ENCODE assay signal across 19 cellular contexts in the genomic region with DNA sequence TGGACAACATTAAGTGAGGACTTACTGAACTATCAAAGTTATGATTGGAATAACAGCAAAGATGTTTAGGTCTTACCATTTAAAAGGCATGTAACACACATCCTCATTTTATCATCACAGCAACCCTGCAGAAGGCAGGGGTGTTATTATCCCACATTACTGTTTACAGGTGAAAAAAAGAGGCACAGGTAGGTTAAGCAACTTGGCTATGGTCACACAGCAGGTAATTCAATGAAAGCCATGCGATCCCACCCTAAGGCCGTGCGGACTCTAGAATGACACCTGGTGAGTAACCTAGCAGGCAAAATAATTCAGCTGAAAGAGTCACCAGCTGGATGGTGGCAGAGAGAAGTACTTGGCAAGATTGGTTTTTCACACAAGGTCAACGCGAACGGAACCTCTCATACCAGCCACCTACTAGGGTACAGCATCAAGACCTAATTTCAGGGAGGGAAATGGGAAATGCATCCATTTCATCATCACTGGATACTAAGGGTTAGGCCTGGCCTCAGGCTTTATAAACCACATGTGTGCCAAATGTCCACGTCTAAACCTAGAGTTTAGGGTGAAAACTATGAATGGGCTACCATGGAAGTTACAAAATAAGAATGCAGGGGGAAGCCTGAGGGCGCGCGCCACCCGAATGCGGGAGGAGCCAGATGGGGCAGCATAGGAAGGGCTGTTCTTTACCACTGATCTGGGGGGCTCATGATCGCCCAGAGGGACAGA.
A peak's percentile ranks its signal among the peaks of the same experiment; 100 is the strongest.
DNase-seq lines count a peak whose midpoint lies in the region; ATAC-seq and TF ChIP-seq lines count a peak whose summit lies in the region.
"Had no signal": no experiment of that assay in that cellular context is flagged by ENCODE, and none has a peak within 500 bp of the region (broad histone marks: within the 10 kb centered on the region; RNA-seq: fewer than 3 reads in every experiment).

No MANE protein-coding gene starts in this region.

- no peak overlapping the region for H3K4me3 Mint-ChIP-seq in natural killer cell
- no peak overlapping the region for H3K4me3 Mint-ChIP-seq in natural killer cell treated with Interleukin-12 subunit alpha and Interleukin-12 subunit beta and Interleukin-15 and Interleukin-18, amount 100 ng/mL, for 72 hours
- H3K4me3 Mint-ChIP-seq: stimulated activated naive CD8-positive, alpha-beta T cell treated with anti-CD3 and anti-CD28 coated beads, Interleukin-15, Interleukin-2, amounts not matched to agents 100 ng/mL and 50 ng/mL, for 24 hours had no signal

- H3K4me1 Mint-ChIP-seq in natural killer cell = peaks cover 42 to 72% of the 10 kb centered on the region in 2 donors
- H3K4me1 Mint-ChIP-seq in natural killer cell treated with Interleukin-12 subunit alpha and Interleukin-12 subunit beta and Interleukin-15 and Interleukin-18, amount 100 ng/mL, for 72 hours (ENCODE audit: low read depth in 2 of 2) = peaks cover 31 to 44% of the 10 kb centered on the region in 2 donors

- in situ Hi-C loops in brain microvascular endothelial cell (cut with HindIII; ENCODE audit: low pct_ligation_motif_present, low sequenced_read_pairs) = loop anchor here (25.0 kb wide), 1 partner anchor 240 kb away; the partner anchor contains the start of gene NBL1

- DNase-seq in natural killer cell (no peak), brain microvascular endothelial cell (no peak), Ammon's horn (ENCODE audit: low spot score) (no peak), NOMO-1 (lab: John Stamatoyannopoulos, UW; ENCODE audit: unreplicated experiment in 2 of 2) (no peak), NCI-H1105 treated with DMSO at 0.1 percent for 48 hours (lab: John Stamatoyannopoulos, UW) (no peak)
- no peak for DNase-seq in natural killer cell treated with Interleukin-12 subunit alpha and Interleukin-12 subunit beta and Interleukin-15 and Interleukin-18, amount 100 ng/mL, for 72 hours (ENCODE audit: low spot score)
- DNase-seq in stimulated activated naive CD4-positive, alpha-beta T cell treated with Interleukin-2 at 50 U/mL for 16 hours (lab: John Stamatoyannopoulos, UW) = no peak
- DNase-seq: DMS 273 treated with DMSO at 0.1 percent for 48 hours; foreskin melanocyte; left ventricle myocardium inferior; NCI-H1436 treated with DMSO at 0.1 percent for 48 hours; NCI-H345; stimulated activated CD4-positive, alpha-beta T cell treated with anti-CD3 and anti-CD28 coated beads, Interleukin-12 subunit alpha, Interleukin-12 subunit beta, amount 100 ng/mL, for 4 hours; T-helper 2 cell had no signal

- H3K27ac ChIP-seq in brain microvascular endothelial cell (peak overlapping the region; percentile 84), muscle layer of duodenum (ENCODE audit: low read length) (peak overlapping the region; percentile 14)
- H3K27ac ChIP-seq: cardiac muscle cell, left ventricle myocardium inferior had no signal

- H3K27me3 ChIP-seq in brain microvascular endothelial cell (replicated peaks) (no peaks in the 10 kb centered on the region), muscle layer of duodenum (ENCODE audit: low read depth, low read length) (no peaks in the 10 kb centered on the region)
- H3K27me3 ChIP-seq: cardiac muscle cell had no signal

- peak overlapping the region; percentile 6 to 50 for H3K27ac Mint-ChIP-seq in natural killer cell
- no peak overlapping the region for H3K27ac Mint-ChIP-seq in natural killer cell treated with Interleukin-12 subunit alpha and Interleukin-12 subunit beta and Interleukin-15 and Interleukin-18, amount 100 ng/mL, for 72 hours

- no peak overlapping the region for H3K4me3 ChIP-seq in brain microvascular endothelial cell (ENCODE audit: low read depth, low read length)
- no peak overlapping the region for H3K4me3 ChIP-seq in muscle layer of duodenum (ENCODE audit: low read depth in 1 of 2, low read length in 2 of 2)
- H3K4me3 ChIP-seq: cardiac muscle cell, HAP-1, left ventricle myocardium inferior had no signal

- H3K36me3 ChIP-seq in brain microvascular endothelial cell (replicated peaks) (peaks cover 19% of the 10 kb centered on the region), muscle layer of duodenum (ENCODE audit: control insufficient read depth in 1 of 2, insufficient read depth in 2 of 2, low read length in 2 of 2) (peaks cover 7 to 11% of the 10 kb centered on the region in 2 donors)
- H3K36me3 ChIP-seq: cardiac muscle cell, HAP-1 had no signal

- H3K4me1 ChIP-seq in muscle layer of duodenum (ENCODE audit: control insufficient read depth in 1 of 2, insufficient read depth in 2 of 2, low read length in 2 of 2) = peaks cover 22 to 58% of the 10 kb centered on the region in 2 donors
- H3K4me1 ChIP-seq: HAP-1 had no signal

- intact Hi-C loops in natural killer cell (cut with micrococcal nuclease) = no loop called here

- no peaks in the 10 kb centered on the region for H3K36me3 Mint-ChIP-seq in natural killer cell
- no peaks in the 10 kb centered on the region for H3K36me3 Mint-ChIP-seq in natural killer cell treated with Interleukin-12 subunit alpha and Interleukin-12 subunit beta and Interleukin-15 and Interleukin-18, amount 100 ng/mL, for 72 hours

- H3K9me3 ChIP-seq in muscle layer of duodenum (ENCODE audit: control insufficient read depth in 1 of 2, low read length in 2 of 2) = no peaks in the 10 kb centered on the region
- H3K9me3 ChIP-seq: HAP-1, left ventricle myocardium inferior had no signal

- TF ChIP-seq CTCF in natural killer cell (IDR thresholded peaks at IDR 0.05) (no peak), brain microvascular endothelial cell (IDR thresholded peaks at IDR 0.05; ENCODE audit: low read depth, low read length, missing control alignments) (no peak)

- no peaks in the 10 kb centered on the region for H3K9me3 Mint-ChIP-seq in natural killer cell
- H3K9me3 Mint-ChIP-seq in natural killer cell treated with Interleukin-12 subunit alpha and Interleukin-12 subunit beta and Interleukin-15 and Interleukin-18, amount 100 ng/mL, for 72 hours = no peaks in the 10 kb centered on the region
- H3K9me3 Mint-ChIP-seq: stimulated activated naive CD8-positive, alpha-beta T cell treated with anti-CD3 and anti-CD28 coated beads, Interleukin-15, Interleukin-2, amounts not matched to agents 100 ng/mL and 50 ng/mL, for 24 hours had no signal

- no peaks in the 10 kb centered on the region for H3K27me3 Mint-ChIP-seq in natural killer cell (ENCODE audit: low read depth in 2 of 2)
- H3K27me3 Mint-ChIP-seq in natural killer cell treated with Interleukin-12 subunit alpha and Interleukin-12 subunit beta and Interleukin-15 and Interleukin-18, amount 100 ng/mL, for 72 hours = no peaks in the 10 kb centered on the region
- H3K27me3 Mint-ChIP-seq: stimulated activated naive CD8-positive, alpha-beta T cell treated with anti-CD3 and anti-CD28 coated beads, Interleukin-15, Interleukin-2, amounts not matched to agents 100 ng/mL and 50 ng/mL, for 24 hours had no signal

- ATAC-seq in natural killer cell = no peak
- ATAC-seq in natural killer cell treated with Interleukin-12 subunit alpha and Interleukin-12 subunit beta and Interleukin-15 and Interleukin-18, amount 100 ng/mL, for 72 hours = no peak
- ATAC-seq: Right ventricle myocardium inferior had no signal

Comparison
In these comparisons a context has a peak if more than half of its experiments do, and no peak if none do; other contexts are left out.
1. H3K27ac Mint-ChIP-seq: peak in natural killer cell (2 of 2); none in natural killer cell treated with Interleukin-12 subunit alpha and Interleukin-12 subunit beta and Interleukin-15 and Interleukin-18, amount 100 ng/mL, for 72 hours (0 of 2).